Comparison of ENCODE assay signal across 17 cellular contexts in genomic region chr9:124559871-124560270, GRCh38. TPM values are rescaled to one million over a fixed set of nuclear protein-coding genes. Genes with fewer than 3 reads are reported as not detected.
DNase-seq lines count a peak whose midpoint lies in the region; ATAC-seq, FAIRE-seq and TF ChIP-seq lines count a peak whose summit lies in the region.
"Had no signal": no experiment of that assay in that cellular context is flagged by ENCODE, and none has a peak within 500 bp of the region (broad histone marks: within the 10 kb centered on the region; RNA-seq: fewer than 3 reads in every experiment).

No MANE protein-coding gene starts in this region.

- intact Hi-C loops in Right ventricle myocardium inferior (cut with DNase I), result no loop called here

- peaks cover 11% of the 10 kb centered on the region for H3K4me1 Mint-ChIP-seq in HFFc6 (ENCODE audit: low read depth)
- H3K4me1 Mint-ChIP-seq in astrocyte (ENCODE audit: low read depth, unreplicated experiment), result peaks cover 14% of the 10 kb centered on the region

- DNase-seq in AG04450 (ENCODE audit: low read depth, low spot score), result peak; percentile 68
- peak; percentile 28 for DNase-seq in HFFc6
- peak; percentile 55 for DNase-seq in astrocyte (ENCODE audit: low read depth)
- peak; percentile 53 to 65 for DNase-seq in foreskin fibroblast
- DNase-seq in NCI-H2081 treated with DMSO at 0.1 percent for 48 hours (lab: John Stamatoyannopoulos, UW), result no peak
- DNase-seq in ureter (ENCODE audit: low spot score), result no peak
- no peak for DNase-seq in Right ventricle myocardium inferior (ENCODE audit: missing footprints)
- no peak for DNase-seq in D721Med (ENCODE audit: insufficient read length, low spot score)
- DNase-seq: aorta; right cardiac atrium; SK-N-SH; stimulated activated CD4-positive, alpha-beta T cell treated with anti-CD3 and anti-CD28 coated beads, Interleukin-4, amount 100 ng/mL, for 1 hour had no signal

- FAIRE-seq in astrocyte (lab: Jason Lieb, UNC) (no peak), D721Med (lab: Jason Lieb, UNC) (no peak)
- FAIRE-seq: frontal cortex had no signal

- H3K4me3 Mint-ChIP-seq in HFFc6 (no peak overlapping the region), astrocyte (ENCODE audit: unreplicated experiment) (no peak overlapping the region)
- H3K4me3 Mint-ChIP-seq: neural crest cell had no signal

- POLR2A ChIA-PET in AG04450 (lab: Yijun Ruan, JAX), result interaction anchor here (0.6 to 1.3 kb wide), 3 partner anchors 15 to 51 kb away, joined by 3 to 6 read pairs (median 3); no protein-coding TSS in a partner anchor

- no peak overlapping the region for H3K4me2 ChIP-seq in astrocyte (ENCODE audit: low read length)
- H3K4me2 ChIP-seq: SK-N-SH had no signal

- no peak overlapping the region for H2AFZ ChIP-seq in astrocyte (ENCODE audit: low read depth, low read length)

- H3K27me3 Mint-ChIP-seq in HFFc6 (ENCODE audit: insufficient read depth) (peaks cover 7% of the 10 kb centered on the region), astrocyte (ENCODE audit: low read depth, unreplicated experiment) (no peaks in the 10 kb centered on the region)

- H3K4me1 ChIP-seq in astrocyte (ENCODE audit: insufficient read depth, low read length), result no peaks in the 10 kb centered on the region

- CTCF ChIA-PET in AG04450 (lab: Charles Lee), result no interaction called here

- H3K9me3 ChIP-seq in AG04450 (ENCODE audit: control insufficient read depth, insufficient read depth, low read length), result no peaks in the 10 kb centered on the region
- no peaks in the 10 kb centered on the region for H3K9me3 ChIP-seq in astrocyte (ENCODE audit: insufficient read depth, low read depth, low read length)
- H3K9me3 ChIP-seq: SK-N-SH, thoracic aorta had no signal

- H3K27ac Mint-ChIP-seq in HFFc6 (peak overlapping the region; percentile 19; the same call in 1 of the 2 replicates), astrocyte (ENCODE audit: unreplicated experiment) (no peak overlapping the region)
- H3K27ac Mint-ChIP-seq: activated T-helper 2 cell treated with anti-CD3 and anti-CD28 coated beads, Interferon-gamma antibody, Interleukin-2, Interleukin-4, amounts not matched to agents 10 μg/mL and 5 μg/mL and 100 μg/mL, durations not matched to agents 14 hours and 24 hours and 36 hours had no signal

- no peaks in the 10 kb centered on the region for H3K27me3 ChIP-seq in AG04450 (ENCODE audit: control insufficient read depth, insufficient read depth, low read length)
- no peaks in the 10 kb centered on the region for H3K27me3 ChIP-seq in astrocyte (ENCODE audit: insufficient read depth, low read length)

- no peaks in the 10 kb centered on the region for H3K36me3 ChIP-seq in astrocyte (ENCODE audit: insufficient read depth, low read length)
- H3K36me3 ChIP-seq: thoracic aorta had no signal

- H3K36me3 Mint-ChIP-seq in HFFc6 (ENCODE audit: low read depth) (no peaks in the 10 kb centered on the region), astrocyte (ENCODE audit: low read depth, unreplicated experiment) (no peaks in the 10 kb centered on the region)

- H4K20me1 ChIP-seq in astrocyte (ENCODE audit: insufficient read depth, low read length), result no peaks in the 10 kb centered on the region

- TF ChIP-seq CTCF in AG04450 (IDR thresholded peaks at IDR 0.05; ENCODE audit: low read depth, low read length) (no peak), HFFc6 (IDR thresholded peaks at IDR 0.05) (no peak), astrocyte (IDR thresholded peaks at IDR 0.05; ENCODE audit: insufficient read depth, low read depth, low read length) (no peak), foreskin fibroblast (IDR thresholded peaks at IDR 0.05; ENCODE audit: low read depth, low read length) (no peak), D721Med (IDR thresholded peaks at IDR 0.05; ENCODE audit: insufficient read depth, missing control alignments) (no peak)

- ATAC-seq in Right ventricle myocardium inferior, result no peak
- ATAC-seq: right cardiac atrium had no signal

- no peak overlapping the region for H3K27ac ChIP-seq in AG04450 (ENCODE audit: low read depth, low read length)
- H3K27ac ChIP-seq in astrocyte (ENCODE audit: low read depth, low read length), result no peak overlapping the region
- H3K27ac ChIP-seq: thoracic aorta had no signal

- no peak overlapping the region for H3K9ac ChIP-seq in astrocyte (ENCODE audit: low read length)
- H3K9ac ChIP-seq: SK-N-SH had no signal

- no peaks in the 10 kb centered on the region for H3K79me2 ChIP-seq in astrocyte (ENCODE audit: insufficient read depth, low read length)

- no peaks in the 10 kb centered on the region for H3K9me3 Mint-ChIP-seq in HFFc6
- peaks cover 1% of the 10 kb centered on the region for H3K9me3 Mint-ChIP-seq in astrocyte (ENCODE audit: unreplicated experiment)
- H3K9me3 Mint-ChIP-seq: activated T-helper 2 cell treated with anti-CD3 and anti-CD28 coated beads, Interferon-gamma antibody, Interleukin-2, Interleukin-4, amounts not matched to agents 10 μg/mL and 5 μg/mL and 100 μg/mL, durations not matched to agents 14 hours and 24 hours and 36 hours; neural crest cell had no signal

- no peak overlapping the region for H3K4me3 ChIP-seq in AG04450 (ENCODE audit: low read depth, low read length)
- H3K4me3 ChIP-seq in astrocyte (ENCODE audit: insufficient read depth, low read depth, low read length), result no peak overlapping the region
- H3K4me3 ChIP-seq in foreskin fibroblast (ENCODE audit: low read depth in 1 of 2, low read length in 2 of 2), result no peak overlapping the region
- H3K4me3 ChIP-seq: thoracic aorta had no signal

RNA-seq across cellular contexts. Expression of gene NR5A1, which starts 52.7 kb away (rescaled TPM):
- polyA plus RNA-seq in AG04450 (2011; rRNA removed), result not detected in 2 replicates
- not detected in 2 replicates for polyA minus RNA-seq in AG04450 (2011; rRNA and poly(A)+ RNA removed)
- not detected for total RNA-seq in HFFc6 (2021; fragmentation: NEBNext Ultra II Directional; extraction: Animal tissue kit (Norgen Biotek cat#: 25700))
- total RNA-seq in astrocyte (0.26 TPM in 1 of 2 replicates, not detected in the other), ureter (not detected), Right ventricle myocardium inferior (not detected)
- total RNA-seq: activated T-helper 2 cell treated with anti-CD3 and anti-CD28 coated beads, Interferon-gamma antibody, Interleukin-2, Interleukin-4, amounts not matched to agents 10 μg/mL and 5 μg/mL and 100 μg/mL, durations not matched to agents 14 hours and 24 hours and 36 hours; aorta; frontal cortex; lung microvascular endothelial cell; right cardiac atrium; thoracic aorta had no signal
- polyA plus RNA-seq: aorta, right cardiac atrium, SK-N-SH had no signal

Comparison
In these comparisons a context has a peak if more than half of its experiments do, and no peak if none do; other contexts are left out.
1. DNase-seq: peak in AG04450 (single experiment), HFFc6 (single experiment), astrocyte (single experiment) and foreskin fibroblast (2 of 2); none in NCI-H2081 treated with DMSO at 0.1 percent for 48 hours (single experiment), ureter (single experiment), Right ventricle myocardium inferior (single experiment) and D721Med (single experiment).